ENCODE assay signal across 11 cellular contexts in genomic region chr2:69083126-69083733, GRCh38.
A peak's percentile ranks its signal among the peaks of the same experiment; 100 is the strongest.
DNase-seq lines count a peak whose midpoint lies in the region; ATAC-seq and TF ChIP-seq lines count a peak whose summit lies in the region.
"Had no signal": no experiment of that assay in that cellular context is flagged by ENCODE, and none has a peak within 500 bp of the region (broad histone marks: within the 10 kb centered on the region; RNA-seq: fewer than 3 reads in every experiment).

No MANE protein-coding gene starts in this region.

- no peaks in the 10 kb centered on the region for H3K27me3 ChIP-seq in adrenal gland
- H3K27me3 ChIP-seq in heart right ventricle: no peaks in the 10 kb centered on the region
- no peaks in the 10 kb centered on the region for H3K27me3 ChIP-seq in subcutaneous abdominal adipose tissue (ENCODE audit: control insufficient read depth in 5 of 5, insufficient read depth in 4 of 5, low read length in 5 of 5)

- no peak overlapping the region for H3K4me3 ChIP-seq in adrenal gland
- H3K4me3 ChIP-seq in heart right ventricle: no peak overlapping the region
- H3K4me3 ChIP-seq in subcutaneous abdominal adipose tissue (ENCODE audit: low read depth in 1 of 5, low read length in 5 of 5): peak overlapping the region in 1 of 5 donors; percentile 11

- DNase-seq in HCEC 1CT: peak; percentile 67
- peak; percentile 43 to 64 (median 57) for DNase-seq in adrenal gland
- no peak for DNase-seq in heart right ventricle
- DNase-seq in activated T-helper 1 cell treated with anti-CD3 and anti-CD28 coated beads, Interleukin-12 subunit alpha, Interleukin-12 subunit beta, Interleukin-2, Interleukin-4 antibody, amounts not matched to agents 30 ng/mL and 10 ng/mL and 1 ng/mL, durations not matched to agents 14 hours and 24 hours and 36 hours (ENCODE audit: low spot score): no peak
- DNase-seq in putamen (ENCODE audit: low spot score): no peak
- DNase-seq in activated T-cell treated with anti-CD3 and anti-CD28 coated beads, Interleukin-2, amount 50 U/mL, for 48 hours: no peak
- no peak for DNase-seq in hippocampal formation (lab: John Stamatoyannopoulos, UW)
- DNase-seq: activated naive CD8-positive, alpha-beta T cell treated with anti-CD3 and anti-CD28 coated beads, Interleukin-2, amount 10 ng/mL, durations not matched to agents 7 days and 5 days; stimulated activated CD4-positive, alpha-beta T cell treated with anti-CD3 and anti-CD28 coated beads, Interleukin-4, amount 100 ng/mL, for 4 hours had no signal

- H3K4me1 ChIP-seq in adrenal gland (replicated peaks in 1 of 2) (peaks cover 20 to 57% of the 10 kb centered on the region in 2 donors), heart right ventricle (peaks cover 0 to 55% (median 22%) of the 10 kb centered on the region in 9 donors), subcutaneous abdominal adipose tissue (ENCODE audit: control insufficient read depth in 5 of 5, insufficient read depth in 5 of 5, low read length in 5 of 5) (peaks cover 2 to 45% (median 35%) of the 10 kb centered on the region in 5 donors)

- intact Hi-C loops in adrenal gland (cut with DNase I) (no loop called here), heart right ventricle (cut with DNase I) (no loop called here)
- intact Hi-C loops in activated T-helper 1 cell treated with anti-CD3 and anti-CD28 coated beads, Interleukin-12 subunit alpha, Interleukin-12 subunit beta, Interleukin-2, Interleukin-4 antibody, amounts not matched to agents 30 ng/mL and 10 ng/mL and 1 ng/mL, durations not matched to agents 14 hours and 24 hours and 36 hours (cut with micrococcal nuclease): no loop called here

- H3K36me3 ChIP-seq in adrenal gland (replicated peaks in 1 of 2) (no peaks in the 10 kb centered on the region), heart right ventricle (peaks cover 0 to 4% (median 0%) of the 10 kb centered on the region in 9 donors), subcutaneous abdominal adipose tissue (ENCODE audit: control insufficient read depth in 5 of 5, insufficient read depth in 5 of 5, low read length in 5 of 5) (peaks cover 0 to 3% (median 0%) of the 10 kb centered on the region in 5 donors)

- H3K9me3 Mint-ChIP-seq in activated T-helper 1 cell treated with anti-CD3 and anti-CD28 coated beads, Interleukin-12 subunit alpha, Interleukin-12 subunit beta, Interleukin-2, Interleukin-4 antibody, amounts not matched to agents 30 ng/mL and 10 ng/mL and 1 ng/mL, durations not matched to agents 14 hours and 24 hours and 36 hours: no peaks in the 10 kb centered on the region
- H3K9me3 Mint-ChIP-seq: activated naive CD8-positive, alpha-beta T cell treated with anti-CD3 and anti-CD28 coated beads, Interleukin-2, amount 10 ng/mL, durations not matched to agents 7 days and 5 days; T-helper 2 cell treated with Interferon-gamma antibody and Interleukin-4, amounts not matched to agents 5 μg/mL and 100 μg/mL, for 36 hours had no signal

- no peaks in the 10 kb centered on the region for H3K9me3 ChIP-seq in adrenal gland (replicated peaks in 1 of 3)
- no peaks in the 10 kb centered on the region for H3K9me3 ChIP-seq in heart right ventricle
- no peaks in the 10 kb centered on the region for H3K9me3 ChIP-seq in subcutaneous abdominal adipose tissue (ENCODE audit: control insufficient read depth in 5 of 5, low read length in 5 of 5)

- peak in 1 of 2 donors; percentile 10 for TF ChIP-seq POLR2A in adrenal gland (IDR thresholded peaks at IDR 0.05)

- no peaks in the 10 kb centered on the region for H3K4me1 Mint-ChIP-seq in activated T-helper 1 cell treated with anti-CD3 and anti-CD28 coated beads, Interleukin-12 subunit alpha, Interleukin-12 subunit beta, Interleukin-2, Interleukin-4 antibody, amounts not matched to agents 30 ng/mL and 10 ng/mL and 1 ng/mL, durations not matched to agents 14 hours and 24 hours and 36 hours (ENCODE audit: low read depth)
- H3K4me1 Mint-ChIP-seq: activated naive CD8-positive, alpha-beta T cell treated with anti-CD3 and anti-CD28 coated beads, Interleukin-2, amount 10 ng/mL, durations not matched to agents 7 days and 5 days had no signal

- WGBS in adrenal gland, 4 donors: 70 to 82% (median 71%) methylated on average over 2 of the region's 2 CpGs
- WGBS in heart right ventricle, 2 donors: 85% methylated on average over 2 of the region's 2 CpGs

- H3K27me3 Mint-ChIP-seq in activated T-helper 1 cell treated with anti-CD3 and anti-CD28 coated beads, Interleukin-12 subunit alpha, Interleukin-12 subunit beta, Interleukin-2, Interleukin-4 antibody, amounts not matched to agents 30 ng/mL and 10 ng/mL and 1 ng/mL, durations not matched to agents 14 hours and 24 hours and 36 hours (ENCODE audit: insufficient read depth): peaks cover 29% of the 10 kb centered on the region

- no peaks in the 10 kb centered on the region for H3K36me3 Mint-ChIP-seq in activated T-helper 1 cell treated with anti-CD3 and anti-CD28 coated beads, Interleukin-12 subunit alpha, Interleukin-12 subunit beta, Interleukin-2, Interleukin-4 antibody, amounts not matched to agents 30 ng/mL and 10 ng/mL and 1 ng/mL, durations not matched to agents 14 hours and 24 hours and 36 hours (ENCODE audit: low read depth)
- H3K36me3 Mint-ChIP-seq: activated naive CD8-positive, alpha-beta T cell treated with anti-CD3 and anti-CD28 coated beads, Interleukin-2, amount 10 ng/mL, durations not matched to agents 7 days and 5 days had no signal

- H3K4me3 Mint-ChIP-seq in activated T-helper 1 cell treated with anti-CD3 and anti-CD28 coated beads, Interleukin-12 subunit alpha, Interleukin-12 subunit beta, Interleukin-2, Interleukin-4 antibody, amounts not matched to agents 30 ng/mL and 10 ng/mL and 1 ng/mL, durations not matched to agents 14 hours and 24 hours and 36 hours: no peak overlapping the region
- H3K4me3 Mint-ChIP-seq: activated naive CD8-positive, alpha-beta T cell treated with anti-CD3 and anti-CD28 coated beads, Interleukin-2, amount 10 ng/mL, durations not matched to agents 7 days and 5 days; T-helper 2 cell treated with Interferon-gamma antibody and Interleukin-4, amounts not matched to agents 5 μg/mL and 100 μg/mL, for 36 hours had no signal

- H3K27ac ChIP-seq in adrenal gland: peak overlapping the region; percentile 5 to 83 (median 73)
- peak overlapping the region in 2 of 10 donors; percentile 27 to 79 for H3K27ac ChIP-seq in heart right ventricle
- H3K27ac ChIP-seq in subcutaneous abdominal adipose tissue (ENCODE audit: low read depth, low read length): peak overlapping the region; percentile 16

- H3K9ac ChIP-seq in subcutaneous abdominal adipose tissue (ENCODE audit: low read length in 5 of 5): no peak overlapping the region

- H3K27ac Mint-ChIP-seq in activated T-helper 1 cell treated with anti-CD3 and anti-CD28 coated beads, Interleukin-12 subunit alpha, Interleukin-12 subunit beta, Interleukin-2, Interleukin-4 antibody, amounts not matched to agents 30 ng/mL and 10 ng/mL and 1 ng/mL, durations not matched to agents 14 hours and 24 hours and 36 hours: no peak overlapping the region
- H3K27ac Mint-ChIP-seq: activated naive CD8-positive, alpha-beta T cell treated with anti-CD3 and anti-CD28 coated beads, Interleukin-2, amount 10 ng/mL, durations not matched to agents 7 days and 5 days; T-helper 2 cell treated with Interferon-gamma antibody and Interleukin-4, amounts not matched to agents 5 μg/mL and 100 μg/mL, for 36 hours had no signal

- ATAC-seq in heart right ventricle: peak in 6 of 8 donors; percentile 43 to 67 (median 64)

- TF ChIP-seq CTCF in adrenal gland (IDR thresholded peaks at IDR 0.05) (no peak), heart right ventricle (IDR thresholded peaks at IDR 0.05) (no peak)

Comparison
In these comparisons a context has a peak if more than half of its experiments do, and no peak if none do; other contexts are left out.
1. DNase-seq: peak in HCEC 1CT (single experiment) and adrenal gland (7 of 7); none in heart right ventricle (0 of 2), activated T-helper 1 cell treated with anti-CD3 and anti-CD28 coated beads, Interleukin-12 subunit alpha, Interleukin-12 subunit beta, Interleukin-2, Interleukin-4 antibody, amounts not matched to agents 30 ng/mL and 10 ng/mL and 1 ng/mL, durations not matched to agents 14 hours and 24 hours and 36 hours (single experiment), putamen (single experiment), activated T-cell treated with anti-CD3 and anti-CD28 coated beads, Interleukin-2, amount 50 U/mL, for 48 hours (0 of 2) and hippocampal formation (0 of 2).